Comparison of ENCODE assay signal across 18 cellular contexts in the genomic region with DNA sequence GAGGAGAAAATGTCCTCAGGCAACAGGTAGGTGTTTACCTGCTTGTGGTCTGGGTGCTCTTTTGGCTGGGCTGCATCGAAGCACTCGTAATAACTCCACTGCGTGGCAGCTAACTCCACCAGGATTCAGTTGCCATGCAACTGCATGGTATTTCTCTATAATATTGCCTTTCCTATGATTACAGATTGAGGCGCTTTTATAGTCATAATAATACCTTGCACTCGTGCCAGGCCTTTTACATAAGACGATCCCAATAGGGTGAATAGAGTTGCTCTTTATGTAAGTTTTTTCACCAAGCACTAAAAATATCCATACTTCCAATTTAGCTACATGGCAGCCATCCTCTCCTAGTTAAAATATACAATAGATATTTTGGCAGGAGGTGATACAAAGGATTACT. TPM values are rescaled to one million over a fixed set of nuclear protein-coding genes. Genes with fewer than 3 reads are reported as not detected.
"Had no signal": no experiment of that assay in that cellular context is flagged by ENCODE, and none has a peak within 500 bp of the region (broad histone marks: within the 10 kb centered on the region; RNA-seq: fewer than 3 reads in every experiment).

No MANE protein-coding gene starts in this region.

- H3K27ac Mint-ChIP-seq: activated CD8-positive, alpha-beta T cell treated with anti-CD3 and anti-CD28 coated beads for 36 hours; activated naive CD4-positive, alpha-beta T cell treated with anti-CD3 and anti-CD28 coated beads, Interleukin-2, amount 50 U/mL, for 24 hours; mesothelial cell of epicardium; WTC11 had no signal

- H3K4me1 Mint-ChIP-seq: activated naive CD4-positive, alpha-beta T cell treated with anti-CD3 and anti-CD28 coated beads, Interleukin-2, amount 50 U/mL, for 24 hours had no signal

- H3K27me3 ChIP-seq: cardiac muscle cell, hepatocyte, right lobe of liver, suprapubic skin had no signal

- H3K4me1 ChIP-seq: psoas muscle, right lobe of liver, suprapubic skin had no signal

- H3K4me3 Mint-ChIP-seq: activated CD8-positive, alpha-beta T cell treated with anti-CD3 and anti-CD28 coated beads for 36 hours; activated naive CD4-positive, alpha-beta T cell treated with anti-CD3 and anti-CD28 coated beads, Interleukin-2, amount 50 U/mL, for 24 hours; mesothelial cell of epicardium; neural crest cell; WTC11 had no signal

- H3K36me3 Mint-ChIP-seq: activated naive CD4-positive, alpha-beta T cell treated with anti-CD3 and anti-CD28 coated beads, Interleukin-2, amount 50 U/mL, for 24 hours; mesothelial cell of epicardium; WTC11 had no signal

- H3K27ac ChIP-seq: cardiac muscle cell, hepatocyte, psoas muscle, right lobe of liver, suprapubic skin had no signal

- DNase-seq: activated CD4-positive, alpha-beta T cell treated with anti-CD3 and anti-CD28 coated beads for 48 hours; activated CD8-positive, alpha-beta memory T cell treated with anti-CD3 and anti-CD28 coated beads, Interleukin-2, amount 50 U/mL, for 4 hours; activated CD8-positive, alpha-beta T cell treated with anti-CD3 and anti-CD28 coated beads for 36 hours; activated effector memory CD4-positive, alpha-beta T cell treated with anti-CD3 and anti-CD28 coated beads, Interleukin-2, amount 50 U/mL, for 16 hours; activated T-cell treated with anti-CD3 and anti-CD28 coated beads, Interleukin-2, amount 50 U/mL, for 48 hours; islet precursor cell; psoas muscle; right lobe of liver; stimulated activated naive CD8-positive, alpha-beta T cell treated with anti-CD3 and anti-CD28 coated beads, Interleukin-15, Interleukin-2, amounts not matched to agents 100 U/mL and 50 U/mL, for 24 hours; trophoblast cell had no signal

- H3K9me3 Mint-ChIP-seq: activated CD8-positive, alpha-beta T cell treated with anti-CD3 and anti-CD28 coated beads for 36 hours had no signal

- ATAC-seq: activated CD8-positive, alpha-beta T cell treated with anti-CD3 and anti-CD28 coated beads for 36 hours; psoas muscle; right lobe of liver; stimulated activated naive CD8-positive, alpha-beta T cell treated with anti-CD3 and anti-CD28 coated beads, Interleukin-15, Interleukin-2, amounts not matched to agents 100 U/mL and 50 U/mL, for 24 hours had no signal

RNA-seq across cellular contexts. Expression of a gene that starts 19.6 kb away (rescaled TPM):
- total RNA-seq: activated CD8-positive, alpha-beta T cell treated with anti-CD3 and anti-CD28 coated beads for 36 hours; cardiac muscle cell; mesothelial cell of epicardium; osteocyte; right lobe of liver; WTC11 had no signal
- polyA plus RNA-seq: cardiac muscle cell had no signal
